Comparison of ENCODE assay signal across 8 cellular contexts in the genomic region with DNA sequence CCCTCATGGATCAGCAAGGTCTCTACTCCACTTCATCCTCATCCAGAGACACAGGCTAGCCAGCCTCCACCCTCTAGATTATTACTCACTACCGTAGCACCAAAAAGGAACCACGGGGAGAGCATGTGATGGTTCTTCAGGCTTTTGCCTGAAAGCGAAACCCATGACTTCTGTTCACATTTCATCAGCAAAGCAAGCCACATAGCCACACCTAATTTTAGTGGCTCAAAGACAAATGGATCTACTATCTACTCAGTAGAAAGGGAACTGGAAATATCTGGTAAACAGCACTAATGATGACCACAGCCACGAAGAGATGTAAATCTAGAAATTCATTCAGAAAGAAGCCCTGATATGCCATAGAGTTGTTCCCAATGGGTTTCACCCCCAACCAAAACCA. TPM values are rescaled to one million over a fixed set of nuclear protein-coding genes. Genes with fewer than 3 reads are reported as not detected.
A peak's percentile ranks its signal among the peaks of the same experiment; 100 is the strongest.
DNase-seq lines count a peak whose midpoint lies in the region; ATAC-seq and TF ChIP-seq lines count a peak whose summit lies in the region.

No MANE protein-coding gene starts in this region.

- BruUV-seq in Calu3 (replicated peaks; lab: Mats Ljungman, UMichigan), result no TSS peak

- CTCF ChIA-PET in Calu3 (lab: Charles Lee), result no interaction called here

- TF ChIP-seq POLR2A in GM18505 (IDR thresholded peaks at IDR 0.05; ENCODE audit: borderline replicate concordance, extremely low read depth, insufficient read depth, insufficient read length), result no peak

- H3K36me3 Mint-ChIP-seq in activated T-helper 2 cell treated with anti-CD3 and anti-CD28 coated beads, Interferon-gamma antibody, Interleukin-2, Interleukin-4, amounts not matched to agents 10 μg/mL and 5 μg/mL and 100 μg/mL, durations not matched to agents 14 hours and 24 hours and 36 hours (ENCODE audit: low read depth), result peaks cover 8% of the 10 kb centered on the region
- H3K36me3 Mint-ChIP-seq in Calu3 (ENCODE audit: insufficient read depth, unreplicated experiment), result peaks cover 20% of the 10 kb centered on the region

- H3K27me3 Mint-ChIP-seq in activated T-helper 2 cell treated with anti-CD3 and anti-CD28 coated beads, Interferon-gamma antibody, Interleukin-2, Interleukin-4, amounts not matched to agents 10 μg/mL and 5 μg/mL and 100 μg/mL, durations not matched to agents 14 hours and 24 hours and 36 hours (ENCODE audit: low read depth), result no peaks in the 10 kb centered on the region
- H3K27me3 Mint-ChIP-seq in Calu3 (ENCODE audit: unreplicated experiment), result no peaks in the 10 kb centered on the region

- peak overlapping the region; percentile 10 for H3K4me3 Mint-ChIP-seq in activated T-helper 2 cell treated with anti-CD3 and anti-CD28 coated beads, Interferon-gamma antibody, Interleukin-2, Interleukin-4, amounts not matched to agents 10 μg/mL and 5 μg/mL and 100 μg/mL, durations not matched to agents 14 hours and 24 hours and 36 hours (ENCODE audit: low read depth)
- no peak overlapping the region for H3K4me3 Mint-ChIP-seq in Calu3 (ENCODE audit: low read depth, unreplicated experiment)

- intact Hi-C loops in activated T-helper 2 cell treated with anti-CD3 and anti-CD28 coated beads, Interferon-gamma antibody, Interleukin-2, Interleukin-4, amounts not matched to agents 10 μg/mL and 5 μg/mL and 100 μg/mL, durations not matched to agents 14 hours and 24 hours and 36 hours (cut with micrococcal nuclease), result loop anchor here (1.0 to 2.0 kb wide), 6 partner anchors 18 to 200 kb away; no protein-coding TSS in a partner anchor
- intact Hi-C loops in Calu3 (cut with micrococcal nuclease; ENCODE audit: unreplicated experiment), result loop anchor here (5.0 kb wide), 4 partner anchors 37 to 168 kb away; no protein-coding TSS in a partner anchor

- H3K4me1 Mint-ChIP-seq in activated T-helper 2 cell treated with anti-CD3 and anti-CD28 coated beads, Interferon-gamma antibody, Interleukin-2, Interleukin-4, amounts not matched to agents 10 μg/mL and 5 μg/mL and 100 μg/mL, durations not matched to agents 14 hours and 24 hours and 36 hours (ENCODE audit: low read depth), result peaks cover 79% of the 10 kb centered on the region
- peaks cover 55% of the 10 kb centered on the region for H3K4me1 Mint-ChIP-seq in Calu3 (ENCODE audit: low read depth, unreplicated experiment)

- DNase-seq in NOMO-1 (lab: John Stamatoyannopoulos, UW; ENCODE audit: unreplicated experiment in 2 of 2) (peak; percentile 91 to 96), myocyte (ENCODE audit: low read depth) (peak; percentile 72), COR-L47 (lab: John Stamatoyannopoulos, UW) (no peak), DMS153 treated with DMSO at 0.1 percent for 48 hours (lab: John Stamatoyannopoulos, UW; ENCODE audit: unreplicated experiment) (no peak), Calu3 (no peak)
- DNase-seq in activated T-helper 2 cell treated with anti-CD3 and anti-CD28 coated beads, Interferon-gamma antibody, Interleukin-2, Interleukin-4, amounts not matched to agents 10 μg/mL and 5 μg/mL and 100 μg/mL, durations not matched to agents 14 hours and 24 hours and 36 hours (ENCODE audit: low spot score), result peak; percentile 71

- ATAC-seq in GM18505 (IDR thresholded peaks at IDR 0.05; ENCODE audit: unreplicated experiment), result peak; percentile 65
- ATAC-seq in HG02623 (IDR thresholded peaks at IDR 0.05; ENCODE audit: unreplicated experiment), result peak; percentile 69

- no peaks in the 10 kb centered on the region for H3K9me3 Mint-ChIP-seq in activated T-helper 2 cell treated with anti-CD3 and anti-CD28 coated beads, Interferon-gamma antibody, Interleukin-2, Interleukin-4, amounts not matched to agents 10 μg/mL and 5 μg/mL and 100 μg/mL, durations not matched to agents 14 hours and 24 hours and 36 hours
- peaks cover 3% of the 10 kb centered on the region for H3K9me3 Mint-ChIP-seq in Calu3 (ENCODE audit: low read depth, unreplicated experiment)

- TF ChIP-seq CTCF in Calu3 (IDR thresholded peaks at IDR 0.05; ENCODE audit: unreplicated experiment), result no peak

- peak overlapping the region; percentile 91 for H3K27ac Mint-ChIP-seq in activated T-helper 2 cell treated with anti-CD3 and anti-CD28 coated beads, Interferon-gamma antibody, Interleukin-2, Interleukin-4, amounts not matched to agents 10 μg/mL and 5 μg/mL and 100 μg/mL, durations not matched to agents 14 hours and 24 hours and 36 hours
- H3K27ac Mint-ChIP-seq in Calu3 (ENCODE audit: unreplicated experiment), result no peak overlapping the region

RNA-seq across cellular contexts. Expression of a gene that starts 51.4 kb away (rescaled TPM):
- total RNA-seq in activated T-helper 2 cell treated with anti-CD3 and anti-CD28 coated beads, Interferon-gamma antibody, Interleukin-2, Interleukin-4, amounts not matched to agents 10 μg/mL and 5 μg/mL and 100 μg/mL, durations not matched to agents 14 hours and 24 hours and 36 hours, result 9.7 and 10.1 TPM in 2 replicates
- total RNA-seq in myocyte, result 10.3 and 11.4 TPM in 2 replicates
- polyA plus RNA-seq in myocyte (2012), result 8.5 TPM
- total RNA-seq in Calu3 (2022), result 7.1 and 8.8 TPM in 2 replicates

Comparison
In these comparisons a context has a peak if more than half of its experiments do, and no peak if none do; other contexts are left out.
1. DNase-seq: peak in NOMO-1 (2 of 2), activated T-helper 2 cell treated with anti-CD3 and anti-CD28 coated beads, Interferon-gamma antibody, Interleukin-2, Interleukin-4, amounts not matched to agents 10 μg/mL and 5 μg/mL and 100 μg/mL, durations not matched to agents 14 hours and 24 hours and 36 hours (single experiment) and myocyte (single experiment); none in COR-L47 (single experiment), DMS153 treated with DMSO at 0.1 percent for 48 hours (single experiment) and Calu3 (single experiment).